ENCODE assay signal across 19 cellular contexts in the genomic region with DNA sequence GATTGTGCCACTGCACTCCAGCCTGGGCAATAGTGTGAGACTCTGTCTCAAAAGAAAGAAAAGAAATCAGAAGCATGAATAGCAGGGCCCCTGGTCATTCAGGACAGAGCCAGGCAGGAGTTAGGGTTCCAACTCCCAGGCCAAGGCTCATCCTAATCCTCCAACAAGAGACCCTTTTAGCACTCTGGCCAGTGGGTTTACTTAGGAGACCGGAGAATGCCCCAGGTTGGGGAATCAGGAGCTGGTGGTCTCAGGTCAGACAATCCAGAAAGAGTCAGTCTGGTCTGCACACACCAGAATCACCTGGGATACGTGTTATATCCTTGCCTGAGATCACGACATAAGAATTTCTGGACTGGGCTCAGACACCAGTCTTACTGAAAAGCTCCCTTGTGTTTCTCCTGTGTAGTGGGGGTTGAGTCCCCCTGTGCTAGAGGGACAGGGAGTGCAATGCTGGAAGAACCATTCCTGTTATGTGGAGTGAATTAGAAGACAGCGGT. TPM values are rescaled to one million over a fixed set of nuclear protein-coding genes. Genes with fewer than 3 reads are reported as not detected.
DNase-seq lines count a peak whose midpoint lies in the region; ATAC-seq, FAIRE-seq and TF ChIP-seq lines count a peak whose summit lies in the region.
"Had no signal": no experiment of that assay in that cellular context is flagged by ENCODE, and none has a peak within 500 bp of the region (broad histone marks: within the 10 kb centered on the region; RNA-seq: fewer than 3 reads in every experiment).

No MANE protein-coding gene starts in this region.

- H3K9me3 Mint-ChIP-seq in astrocyte (ENCODE audit: unreplicated experiment), result no peaks in the 10 kb centered on the region
- H3K9me3 Mint-ChIP-seq: CD14-positive monocyte had no signal

- H3K27me3 Mint-ChIP-seq in astrocyte (ENCODE audit: low read depth, unreplicated experiment), result peaks cover 8% of the 10 kb centered on the region

- H3K4ac ChIP-seq in mesenchymal stem cell (ENCODE audit: low read depth in 1 of 2, low read length in 2 of 2), result no peak overlapping the region

- no peak for FAIRE-seq in astrocyte (lab: Jason Lieb, UNC)

- no peaks in the 10 kb centered on the region for H3K36me3 Mint-ChIP-seq in astrocyte (ENCODE audit: low read depth, unreplicated experiment)
- H3K36me3 Mint-ChIP-seq: CD14-positive monocyte had no signal

- peak overlapping the region; percentile 57 for H4K91ac ChIP-seq in mesenchymal stem cell (ENCODE audit: low read length)

- no peak for ATAC-seq in aorta (ENCODE audit: low FRiP score)
- ATAC-seq: Panc1 had no signal

- no peak overlapping the region for H4K8ac ChIP-seq in mesenchymal stem cell (ENCODE audit: low read length)

- no peaks in the 10 kb centered on the region for H3K27me3 ChIP-seq in astrocyte (ENCODE audit: insufficient read depth, low read length)
- H3K27me3 ChIP-seq in mesenchymal stem cell (ENCODE audit: control insufficient read depth in 1 of 2, insufficient read depth in 1 of 2, low read length in 2 of 2), result peaks cover under 1 to 41% of the 10 kb centered on the region in 2 experiments
- no peaks in the 10 kb centered on the region for H3K27me3 ChIP-seq in aorta (ENCODE audit: control insufficient read depth in 1 of 2, insufficient read depth in 2 of 2, low read length in 1 of 2)

- no peak overlapping the region for H2BK120ac ChIP-seq in mesenchymal stem cell (ENCODE audit: low read depth, low read length)

- H3K4me1 ChIP-seq in astrocyte (ENCODE audit: insufficient read depth, low read length), result peaks cover 34% of the 10 kb centered on the region
- H3K4me1 ChIP-seq in mesenchymal stem cell (ENCODE audit: control insufficient read depth, insufficient read depth, low read depth, low read length), result peaks cover 22% of the 10 kb centered on the region
- peaks cover 0 to 8% of the 10 kb centered on the region in 2 donors for H3K4me1 ChIP-seq in aorta (ENCODE audit: control insufficient read depth in 1 of 2, insufficient read depth in 2 of 2, low read length in 2 of 2)

- peak overlapping the region; percentile 94 for H2AK5ac ChIP-seq in mesenchymal stem cell (ENCODE audit: low read length, severe bottlenecking)

- no peak overlapping the region for H2BK15ac ChIP-seq in mesenchymal stem cell (ENCODE audit: low read depth, poor library complexity, severe bottlenecking)

- WGBS in mesenchymal stem cell, result 96% methylated on average over 4 of the region's 4 CpGs
- WGBS in aorta, 2 donors, result 62 to 67% methylated on average over 4 of the region's 4 CpGs

- H3K79me2 ChIP-seq in astrocyte (ENCODE audit: insufficient read depth, low read length), result no peaks in the 10 kb centered on the region

- H3K79me1 ChIP-seq in mesenchymal stem cell (replicated peaks; ENCODE audit: low read length, poor library complexity, severe bottlenecking), result no peaks in the 10 kb centered on the region

- H3K9ac ChIP-seq in astrocyte (ENCODE audit: low read length) (no peak overlapping the region), mesenchymal stem cell (ENCODE audit: low read length) (no peak overlapping the region)

- H3K4me1 Mint-ChIP-seq in astrocyte (ENCODE audit: low read depth, unreplicated experiment), result peaks cover 19% of the 10 kb centered on the region

- H3K27ac Mint-ChIP-seq in astrocyte (ENCODE audit: unreplicated experiment), result peak overlapping the region; percentile 34
- H3K27ac Mint-ChIP-seq: CD14-positive monocyte had no signal

- H3K4me3 Mint-ChIP-seq in astrocyte (ENCODE audit: unreplicated experiment), result no peak overlapping the region
- H3K4me3 Mint-ChIP-seq: CD14-positive monocyte had no signal

- no peak for TF ChIP-seq CTCF in astrocyte (IDR thresholded peaks at IDR 0.05; ENCODE audit: insufficient read depth, low read depth, low read length)

- intact Hi-C loops in posterior vena cava (cut with DNase I) (no loop called here), aorta (cut with DNase I) (loop anchor here (2.0 to 5.0 kb wide), 2 partner anchors 47 to 49 kb away; no protein-coding TSS in a partner anchor)

- H2BK5ac ChIP-seq in mesenchymal stem cell (ENCODE audit: low read depth, low read length, poor library complexity, severe bottlenecking), result no peak overlapping the region

- no peak overlapping the region for H3K23ac ChIP-seq in mesenchymal stem cell (ENCODE audit: low read length in 2 of 2)

- no peaks in the 10 kb centered on the region for H3K9me3 ChIP-seq in astrocyte (ENCODE audit: insufficient read depth, low read depth, low read length)
- H3K9me3 ChIP-seq in mesenchymal stem cell (ENCODE audit: control insufficient read depth, low read length), result no peaks in the 10 kb centered on the region
- no peaks in the 10 kb centered on the region for H3K9me3 ChIP-seq in aorta (ENCODE audit: control insufficient read depth, low read length)

- H3K4me2 ChIP-seq in astrocyte (ENCODE audit: low read length), result peak overlapping the region; percentile 53
- H3K4me2 ChIP-seq in mesenchymal stem cell (ENCODE audit: low read length, poor library complexity, severe bottlenecking), result no peak overlapping the region

- no peak overlapping the region for H3K14ac ChIP-seq in mesenchymal stem cell (ENCODE audit: low read length in 2 of 2)

- H3K4me3 ChIP-seq in astrocyte (ENCODE audit: insufficient read depth, low read depth, low read length), result no peak overlapping the region
- H3K4me3 ChIP-seq in mesenchymal stem cell (ENCODE audit: insufficient read depth in 1 of 2, low read depth in 1 of 2, low read length in 2 of 2), result no peak overlapping the region
- H3K4me3 ChIP-seq in aorta (ENCODE audit: low read length in 2 of 2), result no peak overlapping the region

- H2BK12ac ChIP-seq in mesenchymal stem cell (ENCODE audit: low read length in 2 of 2), result peak overlapping the region in 1 of 2 experiments; percentile 18

- no peaks in the 10 kb centered on the region for H4K20me1 ChIP-seq in astrocyte (ENCODE audit: insufficient read depth, low read length)

- in situ Hi-C loops in G401 (cut with HindIII; ENCODE audit: low sequenced_read_pairs), result no loop called here

- H3K18ac ChIP-seq in mesenchymal stem cell (ENCODE audit: low read depth in 1 of 2, low read length in 2 of 2), result no peak overlapping the region

- H3K27ac ChIP-seq in astrocyte (ENCODE audit: low read depth, low read length) (peak overlapping the region; percentile 77), mesenchymal stem cell (ENCODE audit: low read length, poor library complexity, severe bottlenecking) (no peak overlapping the region), aorta (ENCODE audit: low read depth in 1 of 2, low read length in 2 of 2) (peak overlapping the region; percentile 64 to 99)

- H3K36me3 ChIP-seq in astrocyte (ENCODE audit: insufficient read depth, low read length), result no peaks in the 10 kb centered on the region
- H3K36me3 ChIP-seq in mesenchymal stem cell (ENCODE audit: control insufficient read depth in 1 of 2, insufficient read depth in 2 of 2, low read depth in 1 of 2, low read length in 2 of 2), result no peaks in the 10 kb centered on the region
- no peaks in the 10 kb centered on the region for H3K36me3 ChIP-seq in aorta (ENCODE audit: control insufficient read depth in 1 of 2, insufficient read depth in 2 of 2, low read length in 1 of 2)

- DNase-seq in astrocyte (ENCODE audit: low read depth) (peak; percentile 36), mesenchymal stem cell (no peak), posterior vena cava (ENCODE audit: low spot score) (peak; percentile 5), aorta (peak in 1 of 2 donors; percentile 32), G401 (ENCODE audit: low spot score) (no peak), hepatic stellate cell (ENCODE audit: low spot score) (no peak), NCI-H510A (lab: John Stamatoyannopoulos, UW) (no peak)
- DNase-seq: ACHN, AML-193, COR-L47, DMS153, EL, HCEC 1CT, KBM-7, NCI-H1436 treated with DMSO at 0.1 percent for 48 hours, NCI-H2081, NCI-H524 had no signal

- H2AFZ ChIP-seq in astrocyte (ENCODE audit: low read depth, low read length) (no peak overlapping the region), mesenchymal stem cell (ENCODE audit: low read depth, low read length) (no peak overlapping the region)

RNA-seq across cellular contexts. Expression of gene CCDC42, which starts 48.7 kb away (rescaled TPM):
- total RNA-seq in astrocyte (not detected in 2 replicates), posterior vena cava (not detected), aorta (under 1 TPM in 1 of 2 donors, not detected in 1; 0.58 TPM)
- polyA plus RNA-seq in mesenchymal stem cell (2013, experiment 1 of 2), result not detected
- not detected for polyA plus RNA-seq in mesenchymal stem cell (2013, experiment 2 of 2)
- 1 to 10 TPM; 1.6 to 1.9 TPM for polyA plus RNA-seq in aorta
- not detected in 2 replicates for total RNA-seq in G401 (2014; rRNA removed; shearing (Covaris generic))
- polyA plus RNA-seq: CD14-positive monocyte had no signal

Comparison
In these comparisons a context has a peak if more than half of its experiments do, and no peak if none do; other contexts are left out.
1. DNase-seq: peak in astrocyte (single experiment) and posterior vena cava (single experiment); none in mesenchymal stem cell (single experiment), G401 (single experiment), hepatic stellate cell (single experiment) and NCI-H510A (single experiment).
2. intact Hi-C loops: an anchor here in aorta (2.0 to 5.0 kb wide); none called in posterior vena cava.